Comparison of ENCODE assay signal across 9 cellular contexts in genomic region chr7:150341263-150342118, GRCh38. TPM values are rescaled to one million over a fixed set of nuclear protein-coding genes. Genes with fewer than 3 reads are reported as not detected.
DNase-seq lines count a peak whose midpoint lies in the region; ATAC-seq and TF ChIP-seq lines count a peak whose summit lies in the region.
"Had no signal": no experiment of that assay in that cellular context is flagged by ENCODE, and none has a peak within 500 bp of the region (broad histone marks: within the 10 kb centered on the region; RNA-seq: fewer than 3 reads in every experiment).

Gene RARRES2 (minus strand): TSS chr7:150341629. CDS start chr7:150340609, 1,020 bp downstream.

- in situ Hi-C loops in transverse colon (cut with MboI; ENCODE audit: low pct_ligation_motif_present in 1 of 4, low pct_unique_long_range_greater_than_20kb in 1 of 4, low sequenced_read_pairs in 3 of 4) (no loop called here), GM13976 (cut with MboI; ENCODE audit: low sequenced_read_pairs, unreplicated experiment) (no loop called here)

- 8 to 10% methylated on average over 32 to 49 of the region's 49 CpGs for WGBS in heart right ventricle, 2 donors
- 11% methylated on average over 37 of the region's 49 CpGs; no CpG with 5 or more reads in 1 of the 2 donors for WGBS in transverse colon (ENCODE audit: low coverage in 1 of 2), 2 donors

- H3K9ac ChIP-seq in adipocyte (ENCODE audit: low read length): peak within 1 kb of the TSS; percentile 63

- no peak for TF ChIP-seq EP300 in transverse colon (IDR thresholded peaks at IDR 0.05; ENCODE audit: low read depth)

- H3K4me3 Mint-ChIP-seq in naive thymus-derived CD8-positive, alpha-beta T cell: peak within 1 kb of the TSS in 7 of 10 donors; percentile 38 to 63 (median 55)
- H3K4me3 Mint-ChIP-seq in activated naive CD4-positive, alpha-beta T cell treated with anti-CD3 and anti-CD28 coated beads for 36 hours: no peak within 1 kb of the TSS

- H3K4me3 ChIP-seq in adipocyte (ENCODE audit: low read length): peak within 1 kb of the TSS; percentile 47
- H3K4me3 ChIP-seq in heart right ventricle: peak within 1 kb of the TSS in 9 of 10 donors; percentile 33 to 57 (median 52)
- H3K4me3 ChIP-seq in transverse colon: peak within 1 kb of the TSS; percentile 43 to 61 (median 47)

- DNase-seq in adipocyte (ENCODE audit: low read depth): no peak
- peak; percentile 43 to 65 for DNase-seq in heart right ventricle
- DNase-seq in naive thymus-derived CD8-positive, alpha-beta T cell: no peak
- DNase-seq in transverse colon: peak; percentile 53
- DNase-seq in GM13976 (ENCODE audit: low spot score): no peak
- DNase-seq in hepatic stellate cell (ENCODE audit: low spot score): no peak
- no peak for DNase-seq in activated naive CD4-positive, alpha-beta T cell treated with anti-CD3 and anti-CD28 coated beads for 36 hours
- DNase-seq: activated naive CD4-positive, alpha-beta T cell had no signal

- peaks cover 7 to 33% (median 15%) of the 10 kb centered on the region in 4 donors for H3K4me1 Mint-ChIP-seq in naive thymus-derived CD8-positive, alpha-beta T cell
- H3K4me1 Mint-ChIP-seq in activated naive CD4-positive, alpha-beta T cell treated with anti-CD3 and anti-CD28 coated beads for 36 hours (ENCODE audit: low read depth): peaks cover 4% of the 10 kb centered on the region

- H3K27ac Mint-ChIP-seq in naive thymus-derived CD8-positive, alpha-beta T cell: peak within 1 kb of the TSS in 2 of 10 donors; percentile 24 to 65
- no peak within 1 kb of the TSS for H3K27ac Mint-ChIP-seq in activated naive CD4-positive, alpha-beta T cell treated with anti-CD3 and anti-CD28 coated beads for 36 hours

- no peaks in the 10 kb centered on the region for H3K36me3 ChIP-seq in adipocyte (ENCODE audit: control insufficient read depth, insufficient read depth, low read length, severe bottlenecking)
- H3K36me3 ChIP-seq in heart right ventricle: peaks cover 0 to 7% (median 0%) of the 10 kb centered on the region in 9 donors
- H3K36me3 ChIP-seq in transverse colon: no peaks in the 10 kb centered on the region

- intact Hi-C loops in heart right ventricle (cut with DNase I): no loop called here
- intact Hi-C loops in transverse colon (cut with DNase I; ENCODE audit: low total_unique reads): no loop called here
- intact Hi-C loops in activated naive CD4-positive, alpha-beta T cell treated with anti-CD3 and anti-CD28 coated beads for 36 hours (cut with micrococcal nuclease): loop anchor here (2.0 kb wide), 1 partner anchor 15 kb away; no protein-coding TSS in a partner anchor

- H3K27ac ChIP-seq in heart right ventricle: peak within 1 kb of the TSS in 7 of 10 donors; percentile 19 to 72 (median 51)
- peak within 1 kb of the TSS; percentile 84 to 94 (median 86) for H3K27ac ChIP-seq in transverse colon

- TF ChIP-seq CTCF in heart right ventricle (IDR thresholded peaks at IDR 0.05): no peak
- no peak for TF ChIP-seq CTCF in transverse colon (IDR thresholded peaks at IDR 0.05)
- TF ChIP-seq CTCF in GM13976 (IDR thresholded peaks at IDR 0.05; ENCODE audit: borderline replicate concordance, control extremely low read depth, extremely low read depth, insufficient read depth, missing control alignments): no peak

- POLR2A ChIA-PET in naive thymus-derived CD8-positive, alpha-beta T cell (lab: Charles Lee): interaction anchor here (1.3 kb wide), 1 partner anchor 20 kb away, joined by 3 read pairs; no protein-coding TSS in a partner anchor

- peaks cover 12 to 25% (median 19%) of the 10 kb centered on the region in 3 donors for H3K36me3 Mint-ChIP-seq in naive thymus-derived CD8-positive, alpha-beta T cell
- H3K36me3 Mint-ChIP-seq in activated naive CD4-positive, alpha-beta T cell treated with anti-CD3 and anti-CD28 coated beads for 36 hours (ENCODE audit: low read depth): peaks cover 7% of the 10 kb centered on the region

- ATAC-seq in heart right ventricle (peak; percentile 54 to 82 (median 78)), GM21723 (IDR thresholded peaks at IDR 0.05; ENCODE audit: unreplicated experiment) (no peak)
- no peak for ATAC-seq in naive thymus-derived CD8-positive, alpha-beta T cell

- H3K9me3 ChIP-seq in adipocyte (ENCODE audit: control insufficient read depth, low read length) (peaks cover 21% of the 10 kb centered on the region), heart right ventricle (peaks cover 0 to 16% (median 9%) of the 10 kb centered on the region in 11 donors), transverse colon (no peaks in the 10 kb centered on the region)

- H3K9me3 Mint-ChIP-seq in naive thymus-derived CD8-positive, alpha-beta T cell: peaks cover 0 to 14% (median 4%) of the 10 kb centered on the region in 9 donors
- peaks cover 4% of the 10 kb centered on the region for H3K9me3 Mint-ChIP-seq in activated naive CD4-positive, alpha-beta T cell treated with anti-CD3 and anti-CD28 coated beads for 36 hours

- TF ChIP-seq POLR2A in transverse colon (IDR thresholded peaks at IDR 0.05): no peak

- H3K27me3 ChIP-seq in adipocyte (replicated peaks; ENCODE audit: control insufficient read depth, insufficient read depth, low read length): peaks cover 24% of the 10 kb centered on the region
- peaks cover 0 to 47% (median 30%) of the 10 kb centered on the region in 7 donors for H3K27me3 ChIP-seq in heart right ventricle
- peaks cover 11% of the 10 kb centered on the region for H3K27me3 ChIP-seq in transverse colon

- H3K27me3 Mint-ChIP-seq in naive thymus-derived CD8-positive, alpha-beta T cell: peaks cover 4 to 41% (median 25%) of the 10 kb centered on the region in 5 donors
- H3K27me3 Mint-ChIP-seq in activated naive CD4-positive, alpha-beta T cell treated with anti-CD3 and anti-CD28 coated beads for 36 hours (ENCODE audit: low read depth): peaks cover 23% of the 10 kb centered on the region

- peaks cover 9% of the 10 kb centered on the region for H3K4me1 ChIP-seq in adipocyte (ENCODE audit: control insufficient read depth, insufficient read depth, low read length)
- H3K4me1 ChIP-seq in heart right ventricle: peaks cover 0 to 31% (median 13%) of the 10 kb centered on the region in 9 donors
- H3K4me1 ChIP-seq in transverse colon: peaks cover 10 to 46% (median 38%) of the 10 kb centered on the region in 4 donors

- CTCF ChIA-PET in activated naive CD4-positive, alpha-beta T cell treated with anti-CD3 and anti-CD28 coated beads for 36 hours (lab: Charles Lee): no interaction called here

RNA-seq across cellular contexts. Expression of gene RARRES2, which starts in this region (rescaled TPM):
- total RNA-seq in heart right ventricle: 10 to 100 TPM in 7 of 10 donors, 1 to 10 TPM in 3; 6.7 to 25.8 (median 16.2) TPM
- 10 to 100 TPM; 25.6 to 33.0 TPM for polyA plus RNA-seq in heart right ventricle
- total RNA-seq in naive thymus-derived CD8-positive, alpha-beta T cell: under 1 TPM in 1 of 2 experiments, not detected in 1; 0.29 TPM
- not detected for polyA plus RNA-seq in naive thymus-derived CD8-positive, alpha-beta T cell
- total RNA-seq in transverse colon: 100 to 1,000 TPM in 2 of 4 donors, 10 to 100 TPM in 2; 84.2 to 124 (median 102) TPM
- not detected for total RNA-seq in activated naive CD4-positive, alpha-beta T cell treated with anti-CD3 and anti-CD28 coated beads for 36 hours

Comparison
In these comparisons a context has a peak if more than half of its experiments do, and no peak if none do; other contexts are left out.
1. RNA of gene RARRES2 (total RNA-seq): 84.2 to 124 TPM in transverse colon and 6.7 to 25.8 TPM in heart right ventricle; 0.29 TPM in naive thymus-derived CD8-positive, alpha-beta T cell and not detected in activated naive CD4-positive, alpha-beta T cell treated with anti-CD3 and anti-CD28 coated beads for 36 hours; every median in the first group is over 4 times any median in the second.
2. RNA of gene RARRES2 (polyA plus RNA-seq): 25.6 to 33.0 TPM in heart right ventricle; not detected in naive thymus-derived CD8-positive, alpha-beta T cell; every median in the first group is over 10 times any median in the second.
3. DNase-seq: peak in heart right ventricle (2 of 2) and transverse colon (single experiment); none in adipocyte (single experiment), naive thymus-derived CD8-positive, alpha-beta T cell (0 of 10), GM13976 (single experiment), hepatic stellate cell (single experiment) and activated naive CD4-positive, alpha-beta T cell treated with anti-CD3 and anti-CD28 coated beads for 36 hours (single experiment).
4. ATAC-seq: peak in heart right ventricle (8 of 8); none in naive thymus-derived CD8-positive, alpha-beta T cell (0 of 2) and GM21723 (single experiment).
5. Peak in every context shown above with its lines, with median percentiles within 50 percentile points of each other: H3K4me3 ChIP-seq.